Comparison of ENCODE assay signal across 8 cellular contexts in the genomic region with DNA sequence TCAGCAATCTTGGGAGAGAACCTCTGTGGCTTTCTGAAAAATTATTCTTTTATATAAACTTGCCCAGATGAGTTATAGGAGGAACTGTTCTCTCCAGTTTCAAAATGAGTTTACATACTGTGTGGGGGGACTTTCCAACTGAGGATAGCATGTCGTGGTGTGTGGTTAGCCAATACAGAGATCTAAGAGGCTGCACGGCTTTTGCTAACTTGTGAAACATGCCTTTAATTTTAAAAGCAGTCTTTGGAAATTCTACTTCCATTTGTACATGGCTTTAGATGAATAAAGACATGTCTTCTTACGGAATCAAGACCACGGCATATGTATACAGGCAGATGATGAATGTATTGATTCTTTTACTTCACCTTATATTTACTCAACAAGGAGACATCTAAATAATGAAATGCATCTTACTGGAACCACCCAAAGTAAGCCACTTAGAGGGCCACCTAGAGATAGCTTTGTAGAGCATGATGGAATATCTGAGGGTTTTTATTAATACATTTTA. TPM values are rescaled to one million over a fixed set of nuclear protein-coding genes. Genes with fewer than 3 reads are reported as not detected.
DNase-seq lines count a peak whose midpoint lies in the region; ATAC-seq and TF ChIP-seq lines count a peak whose summit lies in the region.

No MANE protein-coding gene starts in this region.

- TF ChIP-seq POLR2A in suprapubic skin (IDR thresholded peaks at IDR 0.05): no peak

- ATAC-seq in HG03565 (IDR thresholded peaks at IDR 0.05; ENCODE audit: unreplicated experiment): peak; percentile 74

- no peaks in the 10 kb centered on the region for H4K20me1 ChIP-seq in BLaER1 treated with 17β-estradiol and CSF1 and Interleukin-3, amounts not matched to agents 10 nM and 100 nM
- no peaks in the 10 kb centered on the region for H4K20me1 ChIP-seq in SK-N-SH (ENCODE audit: insufficient read depth)

- H3K27ac ChIP-seq in BLaER1 treated with 17β-estradiol and CSF1 and Interleukin-3, amounts not matched to agents 10 nM and 100 nM: peak overlapping the region; percentile 40 to 86 (median 63); a peak in 21 of 22 replicates
- H3K27ac ChIP-seq in rectal smooth muscle tissue (ENCODE audit: low read depth, low read length): peak overlapping the region; percentile 14
- H3K27ac ChIP-seq in suprapubic skin: no peak overlapping the region
- H3K27ac ChIP-seq in SK-N-SH (ENCODE audit: low read depth in 2 of 2, low read length in 1 of 2): no peak overlapping the region

- CTCF ChIA-PET in SK-N-SH (lab: Yijun Ruan, JAX): no interaction called here

- peaks cover 0 to 31% (median 0%) of the 10 kb centered on the region in 11 experiments; a peak in 7 of 22 replicates for H3K36me3 ChIP-seq in BLaER1 treated with 17β-estradiol and CSF1 and Interleukin-3, amounts not matched to agents 10 nM and 100 nM
- no peaks in the 10 kb centered on the region for H3K36me3 ChIP-seq in rectal smooth muscle tissue (ENCODE audit: control insufficient read depth, insufficient read depth, low read length)
- H3K36me3 ChIP-seq in suprapubic skin: no peaks in the 10 kb centered on the region
- peaks cover 0 to 3% of the 10 kb centered on the region in 2 experiments for H3K36me3 ChIP-seq in SK-N-SH (replicated peaks in 1 of 2; ENCODE audit: control insufficient read depth in 1 of 2, insufficient read depth in 2 of 2, low read length in 1 of 2)

- peaks cover 0 to 9% (median 0%) of the 10 kb centered on the region in 11 experiments; a peak in 2 of 22 replicates for H3K9me3 ChIP-seq in BLaER1 treated with 17β-estradiol and CSF1 and Interleukin-3, amounts not matched to agents 10 nM and 100 nM (replicated peaks in 1 of 11)
- H3K9me3 ChIP-seq in suprapubic skin (no peaks in the 10 kb centered on the region), SK-N-SH (no peaks in the 10 kb centered on the region)

- no peak overlapping the region for H2AFZ ChIP-seq in SK-N-SH (ENCODE audit: low read depth)

- TF ChIP-seq EP300 in suprapubic skin (IDR thresholded peaks at IDR 0.05) (no peak), SK-N-SH (IDR thresholded peaks at IDR 0.05; ENCODE audit: borderline replicate concordance in 1 of 2, low read depth in 1 of 2, low read length in 1 of 2) (no peak)

- peak overlapping the region in 10 of 11 experiments; percentile 7 to 85 (median 35); a peak in 16 of 22 replicates for H3K4me2 ChIP-seq in BLaER1 treated with 17β-estradiol and CSF1 and Interleukin-3, amounts not matched to agents 10 nM and 100 nM
- H3K4me2 ChIP-seq in SK-N-SH: no peak overlapping the region

- TF ChIP-seq CTCF in GM20000 (IDR thresholded peaks at IDR 0.05; ENCODE audit: extremely low read depth, missing control alignments): no peak
- TF ChIP-seq CTCF in suprapubic skin (IDR thresholded peaks at IDR 0.05): no peak
- no peak for TF ChIP-seq CTCF in SK-N-SH (IDR thresholded peaks at IDR 0.05)

- POLR2A ChIA-PET in SK-N-SH (lab: Yijun Ruan, JAX): no interaction called here

- peak overlapping the region in 5 of 11 experiments; percentile 26 to 68 (median 45); a peak in 8 of 22 replicates for H3K9ac ChIP-seq in BLaER1 treated with 17β-estradiol and CSF1 and Interleukin-3, amounts not matched to agents 10 nM and 100 nM
- H3K9ac ChIP-seq in rectal smooth muscle tissue (ENCODE audit: low read length) (no peak overlapping the region), SK-N-SH (no peak overlapping the region)

- no peaks in the 10 kb centered on the region for H3F3A ChIP-seq in SK-N-SH (replicated peaks; ENCODE audit: insufficient read depth)

- no peaks in the 10 kb centered on the region for H3K27me3 ChIP-seq in BLaER1 treated with 17β-estradiol and CSF1 and Interleukin-3, amounts not matched to agents 10 nM and 100 nM
- H3K27me3 ChIP-seq in rectal smooth muscle tissue (ENCODE audit: control insufficient read depth, insufficient read depth, low read length) (no peaks in the 10 kb centered on the region), suprapubic skin (no peaks in the 10 kb centered on the region), SK-N-SH (ENCODE audit: insufficient read depth) (no peaks in the 10 kb centered on the region)

- WGBS in suprapubic skin: 72% methylated on average over 4 of the region's 4 CpGs
- 97% methylated on average over 4 of the region's 4 CpGs for WGBS in SK-N-SH (ENCODE audit: low lambda C conversion rate)

- no peaks in the 10 kb centered on the region for H3K9me2 ChIP-seq in SK-N-SH

- H3K4me3 ChIP-seq in BLaER1 treated with 17β-estradiol and CSF1 and Interleukin-3, amounts not matched to agents 10 nM and 100 nM: peak overlapping the region in 1 of 10 experiments; percentile 10; a peak in 1 of 20 replicates
- H3K4me3 ChIP-seq in rectal smooth muscle tissue (ENCODE audit: low read length) (no peak overlapping the region), suprapubic skin (no peak overlapping the region), SK-N-SH (ENCODE audit: low read depth in 2 of 2, low read length in 1 of 2) (no peak overlapping the region)

- no peak for TF ChIP-seq RAD21 in SK-N-SH (IDR thresholded peaks at IDR 0.05; ENCODE audit: low read length)

- peaks cover 31% of the 10 kb centered on the region for H3K79me2 ChIP-seq in SK-N-SH (ENCODE audit: insufficient read depth)

- DNase-seq in GM20000 (ENCODE audit: low spot score) (peak; percentile 65), suprapubic skin (ENCODE audit: low spot score in 2 of 2) (no peak), DMS 273 (lab: John Stamatoyannopoulos, UW; ENCODE audit: unreplicated experiment) (no peak), SK-N-SH (no peak)
- peak; percentile 20 for DNase-seq in activated T-helper 9 cell treated with anti-CD3 and anti-CD28 coated beads, Interleukin-2, amount 50 U/mL, for 16 hours (ENCODE audit: low read depth)

- H3K4me1 ChIP-seq in BLaER1 treated with 17β-estradiol and CSF1 and Interleukin-3, amounts not matched to agents 10 nM and 100 nM: peaks cover 14 to 74% (median 21%) of the 10 kb centered on the region in 10 experiments
- H3K4me1 ChIP-seq in rectal smooth muscle tissue (ENCODE audit: control insufficient read depth, insufficient read depth, low read length): peaks cover 7% of the 10 kb centered on the region
- H3K4me1 ChIP-seq in suprapubic skin: peaks cover 3% of the 10 kb centered on the region
- H3K4me1 ChIP-seq in SK-N-SH (ENCODE audit: control insufficient read depth in 1 of 2, insufficient read depth in 2 of 2, low read depth in 1 of 2, low read length in 1 of 2): peaks cover 0 to 4% of the 10 kb centered on the region in 2 experiments; a peak in 1 of 4 replicates

TF ChIP-seq in SK-N-SH, 30 proteins besides CTCF, POLR2A, EP300 and RAD21:
- TF ChIP-seq GATA2 (CRISPR knock-in tag; IDR thresholded peaks at IDR 0.05): no peak
- TF ChIP-seq RCOR1 (IDR thresholded peaks at IDR 0.05; ENCODE audit: low read length): no peak
- no peak for TF ChIP-seq EZH2phosphoT487 (IDR thresholded peaks at IDR 0.05; ENCODE audit: borderline replicate concordance, low read depth)
- TF ChIP-seq TAF1 (IDR thresholded peaks at IDR 0.05; ENCODE audit: borderline replicate concordance, low read depth, low read length): no peak
- TF ChIP-seq GABPA (IDR thresholded peaks at IDR 0.05; ENCODE audit: low read depth): no peak
- TF ChIP-seq, protein P1, sequence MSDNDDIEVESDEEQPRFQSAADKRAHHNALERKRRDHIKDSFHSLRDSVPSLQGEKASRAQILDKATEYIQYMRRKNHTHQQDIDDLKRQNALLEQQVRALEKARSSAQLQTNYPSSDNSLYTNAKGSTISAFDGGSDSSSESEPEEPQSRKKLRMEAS (IDR thresholded peaks at IDR 0.05; ENCODE audit: low read depth): no peak
- no peak for TF ChIP-seq SIN3A (IDR thresholded peaks at IDR 0.05; ENCODE audit: borderline replicate concordance, low read depth, low read length)
- no peak for TF ChIP-seq FOXJ3 (CRISPR knock-in tag; IDR thresholded peaks at IDR 0.05)
- TF ChIP-seq, protein P2, sequence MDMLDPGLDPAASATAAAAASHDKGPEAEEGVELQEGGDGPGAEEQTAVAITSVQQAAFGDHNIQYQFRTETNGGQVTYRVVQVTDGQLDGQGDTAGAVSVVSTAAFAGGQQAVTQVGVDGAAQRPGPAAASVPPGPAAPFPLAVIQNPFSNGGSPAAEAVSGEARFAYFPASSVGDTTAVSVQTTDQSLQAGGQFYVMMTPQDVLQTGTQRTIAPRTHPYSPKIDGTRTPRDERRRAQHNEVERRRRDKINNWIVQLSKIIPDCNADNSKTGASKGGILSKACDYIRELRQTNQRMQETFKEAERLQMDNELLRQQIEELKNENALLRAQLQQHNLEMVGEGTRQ (IDR thresholded peaks at IDR 0.05; ENCODE audit: borderline replicate concordance, low read depth, low read length): no peak
- TF ChIP-seq MEF2A (IDR thresholded peaks at IDR 0.05; ENCODE audit: borderline replicate concordance, low read depth): no peak
- TF ChIP-seq CHD2 (IDR thresholded peaks at IDR 0.05; ENCODE audit: low read length, partially characterized antibody): no peak
- no peak for TF ChIP-seq YY1 (IDR thresholded peaks at IDR 0.05; ENCODE audit: low read depth)
- no peak for TF ChIP-seq FOSL2 (IDR thresholded peaks at IDR 0.05; ENCODE audit: borderline replicate concordance, low read depth)

RNA-seq across cellular contexts. Expression of a gene that starts 39.8 kb away (rescaled TPM):
- 10 to 100 TPM; 37.9 to 48.4 (median 43.9) TPM for total RNA-seq in suprapubic skin
- 7.7 and 10.4 TPM in 2 replicates for polyA plus RNA-seq in SK-N-SH (2012; rRNA removed)
- polyA plus RNA-seq in SK-N-SH (2012; cell fraction: cytosol; rRNA removed): 5.5 and 6.4 TPM in 2 replicates
- polyA plus RNA-seq in SK-N-SH (2012; cell fraction: nucleus; rRNA removed): 19.3 and 21.1 TPM in 2 replicates

Comparison
In these comparisons a context has a peak if more than half of its experiments do, and no peak if none do; other contexts are left out.
1. H3K27ac ChIP-seq: peak in BLaER1 treated with 17β-estradiol and CSF1 and Interleukin-3, amounts not matched to agents 10 nM and 100 nM (11 of 11) and rectal smooth muscle tissue (single experiment); none in suprapubic skin (single experiment) and SK-N-SH (0 of 2).
2. DNase-seq: peak in GM20000 (single experiment) and activated T-helper 9 cell treated with anti-CD3 and anti-CD28 coated beads, Interleukin-2, amount 50 U/mL, for 16 hours (single experiment); none in suprapubic skin (0 of 2), DMS 273 (single experiment) and SK-N-SH (single experiment).